In genomic region chr2:28628506-28628905, GRCh38 we compare ENCODE assay signal across 16 cellular contexts.
"Had no signal": no experiment of that assay in that cellular context is flagged by ENCODE, and none has a peak within 500 bp of the region (broad histone marks: within the 10 kb centered on the region; RNA-seq: fewer than 3 reads in every experiment).

No MANE protein-coding gene starts in this region.

- H3K4me3 ChIP-seq: dorsolateral prefrontal cortex, mucosa of descending colon, thyroid gland had no signal

- ATAC-seq: mucosa of descending colon; natural killer cell treated with Interleukin-12 subunit alpha and Interleukin-12 subunit beta and Interleukin-15 and Interleukin-18, amount 100 ng/mL, for 72 hours had no signal

- DNase-seq: activated CD4-positive, alpha-beta memory T cell treated with anti-CD3 and anti-CD28 coated beads for 36 hours; activated CD4-positive, alpha-beta T cell treated with anti-CD3 and anti-CD28 coated beads for 1 hour; amygdala; dorsolateral prefrontal cortex; hippocampal formation; kidney glomerular epithelial cell; mucosa of descending colon; nucleus accumbens; stimulated activated CD4-positive, alpha-beta T cell treated with anti-CD3 and anti-CD28 coated beads, Interleukin-4, amount 100 ng/mL, for 1 hour; T-helper 9 cell; thyroid gland had no signal

- H3K36me3 Mint-ChIP-seq: activated CD4-positive, alpha-beta memory T cell treated with anti-CD3 and anti-CD28 coated beads for 36 hours; natural killer cell treated with Interleukin-12 subunit alpha and Interleukin-12 subunit beta and Interleukin-15 and Interleukin-18, amount 100 ng/mL, for 72 hours had no signal

- H3K27ac ChIP-seq: RWPE1, thyroid gland had no signal

- H3K27ac Mint-ChIP-seq: progenitor cell of endocrine pancreas; stimulated activated naive CD8-positive, alpha-beta T cell treated with anti-CD3 and anti-CD28 coated beads, Interleukin-15, Interleukin-2, amounts not matched to agents 100 ng/mL and 50 ng/mL, for 24 hours had no signal

- H3K4me3 Mint-ChIP-seq: activated CD4-positive, alpha-beta memory T cell treated with anti-CD3 and anti-CD28 coated beads for 36 hours; activated naive CD4-positive, alpha-beta T cell treated with anti-CD3 and anti-CD28 coated beads, Interleukin-2, amount 50 U/mL, for 24 hours; stimulated activated naive CD8-positive, alpha-beta T cell treated with anti-CD3 and anti-CD28 coated beads, Interleukin-15, Interleukin-2, amounts not matched to agents 100 ng/mL and 50 ng/mL, for 24 hours had no signal

- H3K36me3 ChIP-seq: thyroid gland had no signal

- H3K9me3 ChIP-seq: mucosa of descending colon, thyroid gland had no signal

- H3K9me3 Mint-ChIP-seq: activated CD4-positive, alpha-beta memory T cell treated with anti-CD3 and anti-CD28 coated beads for 36 hours; stimulated activated naive CD8-positive, alpha-beta T cell treated with anti-CD3 and anti-CD28 coated beads, Interleukin-15, Interleukin-2, amounts not matched to agents 100 ng/mL and 50 ng/mL, for 24 hours had no signal

- H3K27me3 ChIP-seq: dorsolateral prefrontal cortex, thyroid gland had no signal

- H3K27me3 Mint-ChIP-seq: activated CD4-positive, alpha-beta memory T cell treated with anti-CD3 and anti-CD28 coated beads for 36 hours; activated naive CD4-positive, alpha-beta T cell treated with anti-CD3 and anti-CD28 coated beads, Interleukin-2, amount 50 U/mL, for 24 hours; natural killer cell treated with Interleukin-12 subunit alpha and Interleukin-12 subunit beta and Interleukin-15 and Interleukin-18, amount 100 ng/mL, for 72 hours; progenitor cell of endocrine pancreas; stimulated activated naive CD8-positive, alpha-beta T cell treated with anti-CD3 and anti-CD28 coated beads, Interleukin-15, Interleukin-2, amounts not matched to agents 100 ng/mL and 50 ng/mL, for 24 hours had no signal
